ENCODE assay signal across 19 cellular contexts in the genomic region with DNA sequence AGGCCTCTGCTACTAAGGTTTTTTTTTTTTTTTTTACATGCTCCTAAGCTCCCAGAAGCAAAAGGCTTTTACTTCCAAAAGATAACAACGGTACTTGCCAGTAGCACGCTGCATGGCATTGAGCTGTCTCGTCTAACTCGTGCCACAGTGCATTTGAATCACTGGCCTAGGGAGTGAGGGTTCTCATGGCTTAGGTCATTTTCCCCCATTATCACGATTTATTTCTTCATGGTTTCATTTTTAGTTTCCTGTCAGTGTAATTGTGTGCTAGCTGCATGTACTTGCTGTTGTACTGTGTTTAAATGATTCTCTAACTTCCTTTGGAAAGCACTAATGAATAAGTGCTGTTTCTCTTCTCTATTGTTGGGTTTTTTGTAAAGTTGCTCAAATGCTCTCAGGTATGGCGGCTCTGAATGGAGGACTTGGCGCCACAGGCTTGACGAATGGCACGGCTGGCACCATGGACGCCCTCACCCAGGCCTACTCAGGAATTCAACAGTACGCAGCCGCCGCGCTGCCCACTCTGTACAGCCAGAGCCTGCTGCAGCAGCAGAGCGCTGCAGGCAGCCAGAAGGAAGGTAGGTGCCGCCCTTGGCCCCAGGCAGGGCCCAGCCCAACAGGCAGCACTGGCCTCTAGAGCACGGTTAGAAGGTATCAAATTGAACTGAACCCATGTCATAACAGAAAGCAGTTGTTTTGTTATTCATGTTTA.
DNase-seq lines count a peak whose midpoint lies in the region; ATAC-seq and TF ChIP-seq lines count a peak whose summit lies in the region.
"Had no signal": no experiment of that assay in that cellular context is flagged by ENCODE, and none has a peak within 500 bp of the region (broad histone marks: within the 10 kb centered on the region; RNA-seq: fewer than 3 reads in every experiment).

No MANE protein-coding gene starts in this region.

- no peak overlapping the region for H3K9ac ChIP-seq in colonic mucosa (ENCODE audit: low read depth in 2 of 2, low read length in 2 of 2)
- H3K9ac ChIP-seq: neural progenitor cell had no signal

- no peak overlapping the region for H3K4me3 Mint-ChIP-seq in activated CD4-positive, alpha-beta T cell treated with anti-CD3 and anti-CD28 coated beads, Interleukin-2, amount 10 ng/mL, durations not matched to agents 7 days and 5 days
- no peak overlapping the region for H3K4me3 Mint-ChIP-seq in IgD-negative memory B cell
- no peak overlapping the region for H3K4me3 Mint-ChIP-seq in activated naive CD8-positive, alpha-beta T cell treated with anti-CD3 and anti-CD28 coated beads, Interleukin-2, amount 10 ng/mL, durations not matched to agents 7 days and 5 days
- H3K4me3 Mint-ChIP-seq in nephron progenitor cell = no peak overlapping the region
- H3K4me3 Mint-ChIP-seq: memory B cell, neural progenitor cell had no signal

- no peak for ATAC-seq in activated naive CD8-positive, alpha-beta T cell treated with anti-CD3 and anti-CD28 coated beads, Interleukin-2, amount 10 ng/mL, durations not matched to agents 7 days and 5 days (ENCODE audit: low read depth)
- no peak for ATAC-seq in left lung
- ATAC-seq in GM21723 (IDR thresholded peaks at IDR 0.05; ENCODE audit: unreplicated experiment) = no peak
- ATAC-seq: A549, gastrocnemius medialis had no signal

- no peaks in the 10 kb centered on the region for H3K27me3 Mint-ChIP-seq in activated CD4-positive, alpha-beta T cell treated with anti-CD3 and anti-CD28 coated beads, Interleukin-2, amount 10 ng/mL, durations not matched to agents 7 days and 5 days
- H3K27me3 Mint-ChIP-seq in IgD-negative memory B cell (no peaks in the 10 kb centered on the region), nephron progenitor cell (ENCODE audit: low read depth, poor library complexity) (peaks cover 13% of the 10 kb centered on the region)
- no peaks in the 10 kb centered on the region for H3K27me3 Mint-ChIP-seq in activated naive CD8-positive, alpha-beta T cell treated with anti-CD3 and anti-CD28 coated beads, Interleukin-2, amount 10 ng/mL, durations not matched to agents 7 days and 5 days
- H3K27me3 Mint-ChIP-seq: memory B cell had no signal

- H3K4me1 ChIP-seq in left lung = no peaks in the 10 kb centered on the region
- H3K4me1 ChIP-seq in colonic mucosa = no peaks in the 10 kb centered on the region
- H3K4me1 ChIP-seq: A549, gastrocnemius medialis, neural progenitor cell, testis had no signal

- peak overlapping the region; percentile 86 for H3K27ac Mint-ChIP-seq in activated CD4-positive, alpha-beta T cell treated with anti-CD3 and anti-CD28 coated beads, Interleukin-2, amount 10 ng/mL, durations not matched to agents 7 days and 5 days
- H3K27ac Mint-ChIP-seq in IgD-negative memory B cell (peak overlapping the region in 2 of 3 donors; percentile 18 to 78), nephron progenitor cell (peak overlapping the region; percentile 8)
- peak overlapping the region; percentile 58 for H3K27ac Mint-ChIP-seq in activated naive CD8-positive, alpha-beta T cell treated with anti-CD3 and anti-CD28 coated beads, Interleukin-2, amount 10 ng/mL, durations not matched to agents 7 days and 5 days

- no peak overlapping the region for H3K4me3 ChIP-seq in left lung
- no peak overlapping the region for H3K4me3 ChIP-seq in colonic mucosa
- H3K4me3 ChIP-seq: A549, cardiac muscle cell, gastrocnemius medialis, neural progenitor cell, testis had no signal

- H3K9me3 Mint-ChIP-seq in activated CD4-positive, alpha-beta T cell treated with anti-CD3 and anti-CD28 coated beads, Interleukin-2, amount 10 ng/mL, durations not matched to agents 7 days and 5 days = no peaks in the 10 kb centered on the region
- H3K9me3 Mint-ChIP-seq in IgD-negative memory B cell (no peaks in the 10 kb centered on the region), nephron progenitor cell (no peaks in the 10 kb centered on the region)
- no peaks in the 10 kb centered on the region for H3K9me3 Mint-ChIP-seq in activated naive CD8-positive, alpha-beta T cell treated with anti-CD3 and anti-CD28 coated beads, Interleukin-2, amount 10 ng/mL, durations not matched to agents 7 days and 5 days
- H3K9me3 Mint-ChIP-seq: memory B cell had no signal

- H3K27me3 ChIP-seq in left lung (no peaks in the 10 kb centered on the region), colonic mucosa (no peaks in the 10 kb centered on the region)
- H3K27me3 ChIP-seq: cardiac muscle cell, gastrocnemius medialis, neural progenitor cell, testis had no signal

- intact Hi-C loops in left lung (cut with DNase I) = no loop called here
- intact Hi-C loops in colonic mucosa (cut with DNase I) = no loop called here

- H3K27ac ChIP-seq in left lung = no peak overlapping the region
- H3K27ac ChIP-seq in colonic mucosa = no peak overlapping the region
- H3K27ac ChIP-seq: A549, cardiac muscle cell, gastrocnemius medialis, neural progenitor cell, testis, WERI-Rb-1 had no signal

- H3K36me3 Mint-ChIP-seq in activated CD4-positive, alpha-beta T cell treated with anti-CD3 and anti-CD28 coated beads, Interleukin-2, amount 10 ng/mL, durations not matched to agents 7 days and 5 days (ENCODE audit: low read depth) = peaks cover 91% of the 10 kb centered on the region
- H3K36me3 Mint-ChIP-seq in IgD-negative memory B cell (peaks cover 3% of the 10 kb centered on the region), nephron progenitor cell (ENCODE audit: low read depth) (peaks cover 2% of the 10 kb centered on the region)
- peaks cover 65% of the 10 kb centered on the region for H3K36me3 Mint-ChIP-seq in activated naive CD8-positive, alpha-beta T cell treated with anti-CD3 and anti-CD28 coated beads, Interleukin-2, amount 10 ng/mL, durations not matched to agents 7 days and 5 days

- H3K4me1 Mint-ChIP-seq in activated CD4-positive, alpha-beta T cell treated with anti-CD3 and anti-CD28 coated beads, Interleukin-2, amount 10 ng/mL, durations not matched to agents 7 days and 5 days = peaks cover 54% of the 10 kb centered on the region
- H3K4me1 Mint-ChIP-seq in IgD-negative memory B cell (peaks cover 2 to 4% (median 3%) of the 10 kb centered on the region in 3 donors), nephron progenitor cell (peaks cover 9% of the 10 kb centered on the region)
- H3K4me1 Mint-ChIP-seq in activated naive CD8-positive, alpha-beta T cell treated with anti-CD3 and anti-CD28 coated beads, Interleukin-2, amount 10 ng/mL, durations not matched to agents 7 days and 5 days = peaks cover 30% of the 10 kb centered on the region
- H3K4me1 Mint-ChIP-seq: neural progenitor cell had no signal

- TF ChIP-seq CTCF in nephron progenitor cell (IDR thresholded peaks at IDR 0.05) = no peak
- no peak for TF ChIP-seq CTCF in left lung (IDR thresholded peaks at IDR 0.05)
- TF ChIP-seq CTCF in colonic mucosa (IDR thresholded peaks at IDR 0.05) = no peak

- H3K36me3 ChIP-seq in left lung = peaks cover 0 to 100% of the 10 kb centered on the region in 2 donors
- H3K36me3 ChIP-seq in colonic mucosa = peaks cover 4% of the 10 kb centered on the region
- H3K36me3 ChIP-seq: neural progenitor cell, WERI-Rb-1 had no signal

- no peaks in the 10 kb centered on the region for H3K9me3 ChIP-seq in left lung
- H3K9me3 ChIP-seq in colonic mucosa = no peaks in the 10 kb centered on the region
- H3K9me3 ChIP-seq: A549, gastrocnemius medialis, testis had no signal

- DNase-seq in activated CD4-positive, alpha-beta T cell treated with anti-CD3 and anti-CD28 coated beads, Interleukin-2, amount 10 ng/mL, durations not matched to agents 7 days and 5 days = no peak
- DNase-seq in activated CD4-positive, alpha-beta T cell treated with anti-CD3 and anti-CD28 coated beads, Interleukin-2, amount 50 U/mL, for 48 hours = no peak
- no peak for DNase-seq in activated naive CD8-positive, alpha-beta T cell treated with anti-CD3 and anti-CD28 coated beads, Interleukin-2, amount 10 ng/mL, durations not matched to agents 7 days and 5 days
- DNase-seq in nephron progenitor cell = no peak
- DNase-seq in left lung = no peak
- DNase-seq in colonic mucosa = no peak
- DNase-seq: amniotic stem cell, gastrocnemius medialis, GF-D8, NCI-H2171, SHP77, testis, WERI-Rb-1 had no signal

- CTCF ChIA-PET in activated CD4-positive, alpha-beta T cell treated with anti-CD3 and anti-CD28 coated beads, Interleukin-2, amount 10 ng/mL, durations not matched to agents 7 days and 5 days (lab: Charles Lee) = interaction anchor here (0.6 to 1.5 kb wide), 3 partner anchors 15 to 968 kb away, joined by 3 to 4 read pairs (median 3); no protein-coding TSS in a partner anchor

- POLR2A ChIA-PET in activated CD4-positive, alpha-beta T cell treated with anti-CD3 and anti-CD28 coated beads, Interleukin-2, amount 10 ng/mL, durations not matched to agents 7 days and 5 days (lab: Charles Lee) = no interaction called here
- POLR2A ChIA-PET in activated naive CD8-positive, alpha-beta T cell treated with anti-CD3 and anti-CD28 coated beads, Interleukin-2, amount 10 ng/mL, durations not matched to agents 7 days and 5 days (lab: Charles Lee) = interaction anchor here (0.6 to 1.1 kb wide), 3 partner anchors 19 to 312 kb away, joined by 3 read pairs; no protein-coding TSS in a partner anchor

Comparison
In these comparisons a context has a peak if more than half of its experiments do, and no peak if none do; other contexts are left out.
1. H3K27ac Mint-ChIP-seq: peak in every context shown above with its lines; median percentile 86 in activated CD4-positive, alpha-beta T cell treated with anti-CD3 and anti-CD28 coated beads, Interleukin-2, amount 10 ng/mL, durations not matched to agents 7 days and 5 days; 58 in activated naive CD8-positive, alpha-beta T cell treated with anti-CD3 and anti-CD28 coated beads, Interleukin-2, amount 10 ng/mL, durations not matched to agents 7 days and 5 days; 48 in IgD-negative memory B cell; 8 in nephron progenitor cell.